18 cellular contexts compared by ENCODE assay signal in genomic region chr4:141642711-141643110, GRCh38. TPM values are rescaled to one million over a fixed set of nuclear protein-coding genes. Genes with fewer than 3 reads are reported as not detected.
DNase-seq lines count a peak whose midpoint lies in the region; ATAC-seq and TF ChIP-seq lines count a peak whose summit lies in the region.
"Had no signal": no experiment of that assay in that cellular context is flagged by ENCODE, and none has a peak within 500 bp of the region (broad histone marks: within the 10 kb centered on the region; RNA-seq: fewer than 3 reads in every experiment).

No MANE protein-coding gene starts in this region.

- no peak for TF ChIP-seq CTCF in RWPE1 (conservative IDR thresholded peaks at IDR 0.05; ENCODE audit: low read depth)
- TF ChIP-seq CTCF in gastrocnemius medialis (IDR thresholded peaks at IDR 0.05 in 4 of 5, conservative IDR thresholded peaks at IDR 0.05 in 1 of 5) = no peak

- DNase-seq in DMS53 (lab: John Stamatoyannopoulos, UW) (peak; percentile 87), RWPE1 (ENCODE audit: low spot score) (peak; percentile 20), left colon (no peak), SW480 (ENCODE audit: low spot score) (no peak), gastrocnemius medialis (no peak)
- DNase-seq: activated CD4-positive, alpha-beta T cell treated with anti-CD3 and anti-CD28 coated beads, Interleukin-2, amount 10 ng/mL, durations not matched to agents 7 days and 5 days; COR-L47; hypothalamus; left cardiac atrium; NCI-H2171 treated with DMSO at 0.1 percent for 48 hours; posterior cingulate gyrus; stimulated activated CD4-positive, alpha-beta T cell treated with anti-CD3 and anti-CD28 coated beads, Interleukin-12 subunit alpha, Interleukin-12 subunit beta, amount 100 ng/mL, for 4 hours; stimulated activated naive CD8-positive, alpha-beta T cell treated with anti-CD3 and anti-CD28 coated beads, Interleukin-15, amount 100 ng/mL, for 72 hours had no signal

- H3K9me3 ChIP-seq in gastrocnemius medialis = no peaks in the 10 kb centered on the region

- H3K27ac ChIP-seq in RWPE1 = no peak overlapping the region
- H3K27ac ChIP-seq in gastrocnemius medialis = no peak overlapping the region
- H3K27ac ChIP-seq: SK-N-MC had no signal

- intact Hi-C loops in left colon (cut with DNase I, micrococcal nuclease) (no loop called here), gastrocnemius medialis (cut with DNase I; ENCODE audit: low total_unique reads) (no loop called here)

- ATAC-seq in HG03442 (IDR thresholded peaks at IDR 0.05; ENCODE audit: unreplicated experiment) (peak; percentile 23), left colon (peak; percentile 82), HG03457 (IDR thresholded peaks at IDR 0.05; ENCODE audit: unreplicated experiment) (no peak), HG03135 (IDR thresholded peaks at IDR 0.05; ENCODE audit: unreplicated experiment) (no peak), gastrocnemius medialis (no peak)
- ATAC-seq: activated naive CD4-positive, alpha-beta T cell treated with anti-CD3 and anti-CD28 coated beads, Interleukin-2, amount 50 U/mL, for 72 hours; stimulated activated naive CD8-positive, alpha-beta T cell treated with anti-CD3 and anti-CD28 coated beads, Interleukin-15, amount 100 ng/mL, for 72 hours had no signal

- CTCF ChIA-PET in RWPE1 (lab: Yijun Ruan, JAX) = interaction anchor here (0.7 kb wide), 1 partner anchor 627 kb away, joined by 3 read pairs; no protein-coding TSS in a partner anchor

- no peak for TF ChIP-seq POLR2A in gastrocnemius medialis (IDR thresholded peaks at IDR 0.05)

- in situ Hi-C loops in gastrocnemius medialis (cut with MboI; ENCODE audit: low sequenced_read_pairs in 4 of 4) = no loop called here

- peaks cover 13 to 16% of the 10 kb centered on the region in 2 donors for H3K4me1 ChIP-seq in gastrocnemius medialis

- H3K27me3 ChIP-seq in gastrocnemius medialis = no peaks in the 10 kb centered on the region

- POLR2A ChIA-PET in RWPE1 (lab: Yijun Ruan, JAX; ENCODE audit: low non-redundant PET) = no interaction called here

- no peak overlapping the region for H3K4me3 ChIP-seq in gastrocnemius medialis
- H3K4me3 ChIP-seq: SK-N-MC had no signal

- H3K36me3 ChIP-seq in gastrocnemius medialis = no peaks in the 10 kb centered on the region

RNA-seq across cellular contexts. Expression of gene IL15, which starts 6.3 kb away (rescaled TPM):
- total RNA-seq in left colon (1 to 10 TPM; 5.6 to 8.2 TPM), gastrocnemius medialis (1 to 10 TPM; 2.1 to 6.1 (median 2.7) TPM)

Comparison
In these comparisons a context has a peak if more than half of its experiments do, and no peak if none do; other contexts are left out.
1. DNase-seq: peak in DMS53 (single experiment) and RWPE1 (single experiment); none in left colon (0 of 2), SW480 (single experiment) and gastrocnemius medialis (0 of 2).
2. ATAC-seq: peak in HG03442 (single experiment) and left colon (single experiment); none in HG03457 (single experiment), HG03135 (single experiment) and gastrocnemius medialis (0 of 2).